25 cellular contexts compared by ENCODE assay signal in genomic region chr6:157218371-157219198, GRCh38.
DNase-seq lines count a peak whose midpoint lies in the region; ATAC-seq and TF ChIP-seq lines count a peak whose summit lies in the region.
"Had no signal": no experiment of that assay in that cellular context is flagged by ENCODE, and none has a peak within 500 bp of the region (broad histone marks: within the 10 kb centered on the region; RNA-seq: fewer than 3 reads in every experiment).

No MANE protein-coding gene starts in this region.

- CTCF ChIA-PET in AG04450 (lab: Charles Lee), result interaction anchor here (1.2 kb wide), 1 partner anchor 17 kb away, joined by 3 read pairs; no protein-coding TSS in a partner anchor

- no peaks in the 10 kb centered on the region for H3K36me3 ChIP-seq in H7 (replicated peaks; ENCODE audit: control insufficient read depth, insufficient read depth, low read length)
- H3K36me3 ChIP-seq in colonic mucosa, result no peaks in the 10 kb centered on the region
- H3K36me3 ChIP-seq in osteoblast (ENCODE audit: insufficient read depth, low read length), result no peaks in the 10 kb centered on the region
- H3K36me3 ChIP-seq: left ventricle myocardium inferior, ovary, Peyer's patch, upper lobe of left lung had no signal

- no peaks in the 10 kb centered on the region for H3K79me2 ChIP-seq in osteoblast (ENCODE audit: insufficient read depth, low read length)

- peak overlapping the region; percentile 73 for H3K27ac ChIP-seq in AG04450 (ENCODE audit: low read depth, low read length)
- H3K27ac ChIP-seq in colonic mucosa, result no peak overlapping the region
- H3K27ac ChIP-seq in osteoblast (ENCODE audit: low read depth, low read length), result no peak overlapping the region
- H3K27ac ChIP-seq: GM23248, left ventricle myocardium inferior, ovary, Peyer's patch, upper lobe of left lung had no signal

- no peak for ATAC-seq in HG03196 (IDR thresholded peaks at IDR 0.05; ENCODE audit: unreplicated experiment)
- ATAC-seq: naive thymus-derived CD4-positive, alpha-beta T cell had no signal

- no peak for TF ChIP-seq CTCF in AG04450 (IDR thresholded peaks at IDR 0.05; ENCODE audit: low read depth, low read length)
- no peak for TF ChIP-seq CTCF in colonic mucosa (IDR thresholded peaks at IDR 0.05)
- no peak for TF ChIP-seq CTCF in osteoblast (IDR thresholded peaks at IDR 0.05; ENCODE audit: extremely low read depth, low read depth, low read length)

- intact Hi-C loops in colonic mucosa (cut with DNase I), result no loop called here

- H3K4me3 ChIP-seq in AG04450 (ENCODE audit: low read depth, low read length) (no peak overlapping the region), H7 (ENCODE audit: insufficient read depth, low read depth, low read length) (no peak overlapping the region), colonic mucosa (no peak overlapping the region), osteoblast (ENCODE audit: insufficient read depth, low read length) (no peak overlapping the region)
- H3K4me3 ChIP-seq: GM23248, left ventricle myocardium inferior, ovary, Peyer's patch, skin epidermis, upper lobe of left lung had no signal

- no peak for DNase-seq in AG04450 (ENCODE audit: low read depth, low spot score)
- peak; percentile 55 for DNase-seq in H7
- peak; percentile 16 for DNase-seq in colonic mucosa
- DNase-seq in osteoblast (ENCODE audit: insufficient read length, low spot score, missing footprints), result peak; percentile 66
- DNase-seq in hypothalamus (lab: John Stamatoyannopoulos, UW), result no peak
- DNase-seq in NCI-H748 (lab: John Stamatoyannopoulos, UW; ENCODE audit: unreplicated experiment), result no peak
- DNase-seq: activated CD4-positive, alpha-beta T cell treated with anti-CD3 and anti-CD28 coated beads, Interleukin-2, amount 10 ng/mL, durations not matched to agents 7 days and 5 days; activated effector memory CD4-positive, alpha-beta T cell treated with Interleukin-2 at 50 U/mL for 16 hours; anterior cingulate cortex; CD4-positive, alpha-beta memory T cell; central memory CD4-positive, alpha-beta T cell; left ventricle myocardium inferior; midbrain; NCI-H1092; NCI-H1930; NCI-H526 treated with DMSO at 0.1 percent for 48 hours; ovary; SIG-M5; stimulated activated CD4-positive, alpha-beta T cell treated with anti-CD3 and anti-CD28 coated beads, Interleukin-1b, Interleukin-23, amount 100 ng/mL, for 48 hours had no signal

- no peak overlapping the region for H3K4me2 ChIP-seq in osteoblast (ENCODE audit: insufficient read depth, low read length)

- no peak overlapping the region for H2AFZ ChIP-seq in osteoblast (ENCODE audit: low read length)
- H2AFZ ChIP-seq: GM23248 had no signal

- H3K9ac ChIP-seq in colonic mucosa (ENCODE audit: low read depth in 2 of 2, low read length in 2 of 2), result no peak overlapping the region
- H3K9ac ChIP-seq: GM23248 had no signal

- POLR2A ChIA-PET in AG04450 (lab: Yijun Ruan, JAX), result no interaction called here

- no peaks in the 10 kb centered on the region for H3K4me1 ChIP-seq in colonic mucosa
- H3K4me1 ChIP-seq in osteoblast (ENCODE audit: insufficient read depth, low read length), result peaks cover 17% of the 10 kb centered on the region

- no peaks in the 10 kb centered on the region for H4K20me1 ChIP-seq in osteoblast (ENCODE audit: insufficient read depth, low read length)

- no peaks in the 10 kb centered on the region for H3K27me3 ChIP-seq in AG04450 (ENCODE audit: control insufficient read depth, insufficient read depth, low read length)
- H3K27me3 ChIP-seq in H7 (ENCODE audit: control insufficient read depth, insufficient read depth, low read length), result no peaks in the 10 kb centered on the region
- H3K27me3 ChIP-seq in colonic mucosa, result no peaks in the 10 kb centered on the region
- no peaks in the 10 kb centered on the region for H3K27me3 ChIP-seq in osteoblast (ENCODE audit: insufficient read depth, low read length)
- H3K27me3 ChIP-seq: ovary, Peyer's patch, upper lobe of left lung had no signal

- no peaks in the 10 kb centered on the region for H3K9me3 ChIP-seq in AG04450 (ENCODE audit: control insufficient read depth, insufficient read depth, low read length)
- no peaks in the 10 kb centered on the region for H3K9me3 ChIP-seq in colonic mucosa
- no peaks in the 10 kb centered on the region for H3K9me3 ChIP-seq in osteoblast (ENCODE audit: low read depth, low read length)
- H3K9me3 ChIP-seq: left ventricle myocardium inferior, ovary, Peyer's patch, upper lobe of left lung had no signal

Comparison
In these comparisons a context has a peak if more than half of its experiments do, and no peak if none do; other contexts are left out.
1. DNase-seq: peak in H7 (single experiment), colonic mucosa (single experiment) and osteoblast (single experiment); none in AG04450 (single experiment), hypothalamus (0 of 51) and NCI-H748 (single experiment).